19 cellular contexts compared by ENCODE assay signal in genomic region chr3:23696842-23697241, GRCh38.
DNase-seq lines count a peak whose midpoint lies in the region; ATAC-seq and TF ChIP-seq lines count a peak whose summit lies in the region.
"Had no signal": no experiment of that assay in that cellular context is flagged by ENCODE, and none has a peak within 500 bp of the region (broad histone marks: within the 10 kb centered on the region; RNA-seq: fewer than 3 reads in every experiment).

No MANE protein-coding gene starts in this region.

- intact Hi-C loops in posterior cingulate gyrus (cut with DNase I) = no loop called here

- ATAC-seq in omental fat pad (ENCODE audit: low FRiP score) = peak; percentile 69
- no peak for ATAC-seq in HG03457 (IDR thresholded peaks at IDR 0.05; ENCODE audit: unreplicated experiment)
- ATAC-seq: activated CD8-positive, alpha-beta memory T cell treated with anti-CD3 and anti-CD28 coated beads, Interleukin-2, amount 10 ng/mL, durations not matched to agents 7 days and 5 days; activated T-cell treated with anti-CD3 and anti-CD28 coated beads, Interleukin-2, amount 50 U/mL, for 72 hours; heart right ventricle; left lung; natural killer cell; T-helper 17 cell had no signal

- no peak for TF ChIP-seq CTCF in omental fat pad (IDR thresholded peaks at IDR 0.05)

- DNase-seq in NCI-H146 (lab: John Stamatoyannopoulos, UW) (peak; percentile 36), NCI-H748 treated with DMSO at 0.1 percent for 48 hours (lab: John Stamatoyannopoulos, UW) (peak; percentile 54), fibroblast of gingiva (ENCODE audit: low read depth) (peak; percentile 3), omental fat pad (ENCODE audit: low spot score) (no peak), posterior cingulate gyrus (no peak), NCI-H524 treated with DMSO at 0.1 percent for 48 hours (lab: John Stamatoyannopoulos, UW) (no peak)
- DNase-seq: activated CD4-positive, alpha-beta T cell treated with anti-CD3 and anti-CD28 coated beads, Interleukin-2, amount 10 ng/mL, durations not matched to agents 7 days and 5 days; activated CD8-positive, alpha-beta memory T cell treated with anti-CD3 and anti-CD28 coated beads, Interleukin-2, amount 10 ng/mL, durations not matched to agents 7 days and 5 days; activated naive CD4-positive, alpha-beta T cell treated with anti-CD3 and anti-CD28 coated beads for 36 hours; activated T-cell treated with anti-CD3 and anti-CD28 coated beads, Interleukin-2, amount 50 U/mL, for 72 hours; amygdala; heart right ventricle; left lung; midbrain; natural killer cell; NCI-H2081 treated with DMSO at 0.1 percent for 48 hours; stimulated activated CD4-positive, alpha-beta T cell treated with anti-CD3 and anti-CD28 coated beads, Interleukin-4, amount 100 ng/mL, for 4 hours; T-helper 17 cell had no signal

Comparison
In these comparisons a context has a peak if more than half of its experiments do, and no peak if none do; other contexts are left out.
1. DNase-seq: peak in NCI-H146 (single experiment), NCI-H748 treated with DMSO at 0.1 percent for 48 hours (single experiment) and fibroblast of gingiva (single experiment); none in omental fat pad (single experiment), posterior cingulate gyrus (0 of 10) and NCI-H524 treated with DMSO at 0.1 percent for 48 hours (single experiment).